In genomic region chr9:92507005-92507404, GRCh38 we compare ENCODE assay signal across 16 cellular contexts. TPM values are rescaled to one million over a fixed set of nuclear protein-coding genes. Genes with fewer than 3 reads are reported as not detected.
DNase-seq lines count a peak whose midpoint lies in the region; ATAC-seq, FAIRE-seq and TF ChIP-seq lines count a peak whose summit lies in the region.
"Had no signal": no experiment of that assay in that cellular context is flagged by ENCODE, and none has a peak within 500 bp of the region (broad histone marks: within the 10 kb centered on the region; RNA-seq: fewer than 3 reads in every experiment).

No MANE protein-coding gene starts in this region.

- ATAC-seq in GM21447 (IDR thresholded peaks at IDR 0.05; ENCODE audit: unreplicated experiment) (no peak), upper lobe of left lung (ENCODE audit: low FRiP score in 2 of 2) (no peak), GM21360 (IDR thresholded peaks at IDR 0.05; ENCODE audit: unreplicated experiment) (no peak), HG03439 (IDR thresholded peaks at IDR 0.05; ENCODE audit: unreplicated experiment) (no peak)

- no peaks in the 10 kb centered on the region for H3K79me2 ChIP-seq in fibroblast of lung (ENCODE audit: control insufficient read depth, insufficient read depth, low read length)

- H3K36me3 ChIP-seq in fibroblast of lung (ENCODE audit: control insufficient read depth, insufficient read depth, low read length) (no peaks in the 10 kb centered on the region), sigmoid colon (no peaks in the 10 kb centered on the region), upper lobe of left lung (no peaks in the 10 kb centered on the region)
- H3K36me3 ChIP-seq: BLaER1, pancreas had no signal

- no peaks in the 10 kb centered on the region for H4K20me1 ChIP-seq in fibroblast of lung (ENCODE audit: control insufficient read depth, extremely low read depth, insufficient read depth, low read length)
- H4K20me1 ChIP-seq: BLaER1 had no signal

- WGBS in sigmoid colon, 2 donors, result 91% methylated on average over 2 of the region's 2 CpGs
- WGBS in upper lobe of left lung, 2 donors, result 82 to 86% methylated on average over 2 of the region's 2 CpGs

- FAIRE-seq in D721Med (lab: Jason Lieb, UNC), result no peak
- FAIRE-seq: bronchial epithelial cell, pancreas had no signal

- intact Hi-C loops in sigmoid colon (cut with DNase I), result loop anchor here (2.0 kb wide), 1 partner anchor 42 kb away; no protein-coding TSS in a partner anchor

- H3K4me1 ChIP-seq in fibroblast of lung (ENCODE audit: control insufficient read depth, extremely low read depth, insufficient read depth, low read length) (peaks cover 29% of the 10 kb centered on the region), sigmoid colon (peaks cover 0 to 74% (median 66%) of the 10 kb centered on the region in 4 donors), upper lobe of left lung (peaks cover 0 to 10% (median 4%) of the 10 kb centered on the region in 4 donors)
- H3K4me1 ChIP-seq: pancreas had no signal

- TF ChIP-seq CTCF in D721Med (IDR thresholded peaks at IDR 0.05; ENCODE audit: insufficient read depth, missing control alignments), result peak; percentile 0
- TF ChIP-seq CTCF in RWPE1 (conservative IDR thresholded peaks at IDR 0.05; ENCODE audit: low read depth), result no peak
- no peak for TF ChIP-seq CTCF in fibroblast of lung (conservative IDR thresholded peaks at IDR 0.05 in 1 of 2, IDR thresholded peaks at IDR 0.05 in 1 of 2; ENCODE audit: low read depth in 1 of 2, low read length in 2 of 2)
- no peak for TF ChIP-seq CTCF in sigmoid colon (IDR thresholded peaks at IDR 0.05)
- no peak for TF ChIP-seq CTCF in upper lobe of left lung (IDR thresholded peaks at IDR 0.05)

- H3K27ac ChIP-seq in RWPE1 (peak overlapping the region; percentile 97), fibroblast of lung (ENCODE audit: insufficient read depth, low read length) (peak overlapping the region; percentile 82), sigmoid colon (peak overlapping the region; percentile 72 to 88 (median 82)), upper lobe of left lung (peak overlapping the region in 2 of 4 donors; percentile 10 to 20)
- H3K27ac ChIP-seq: BLaER1, pancreas had no signal

- POLR2A ChIA-PET in RWPE1 (lab: Yijun Ruan, JAX; ENCODE audit: low non-redundant PET), result no interaction called here

- H3K9me3 ChIP-seq in fibroblast of lung (ENCODE audit: control insufficient read depth, insufficient read depth, low read depth, low read length) (no peaks in the 10 kb centered on the region), sigmoid colon (no peaks in the 10 kb centered on the region), upper lobe of left lung (no peaks in the 10 kb centered on the region)
- H3K9me3 ChIP-seq: BLaER1, pancreas had no signal

- no peak overlapping the region for H3K4me2 ChIP-seq in fibroblast of lung (ENCODE audit: extremely low read depth, insufficient read depth, low read length)
- H3K4me2 ChIP-seq: BLaER1 had no signal

- no peak overlapping the region for H3K4me3 ChIP-seq in fibroblast of lung (replicated peaks in 1 of 4; ENCODE audit: control extremely low read depth in 1 of 4, insufficient read depth in 1 of 4, low read depth in 3 of 4, low read length in 4 of 4)
- no peak overlapping the region for H3K4me3 ChIP-seq in sigmoid colon
- H3K4me3 ChIP-seq in upper lobe of left lung, result no peak overlapping the region
- H3K4me3 ChIP-seq: BLaER1, pancreas had no signal

- H2AFZ ChIP-seq in fibroblast of lung (ENCODE audit: low read length), result no peak overlapping the region

- H3K27me3 ChIP-seq in fibroblast of lung (ENCODE audit: control insufficient read depth, insufficient read depth, low read length) (no peaks in the 10 kb centered on the region), sigmoid colon (no peaks in the 10 kb centered on the region), upper lobe of left lung (no peaks in the 10 kb centered on the region)
- H3K27me3 ChIP-seq: BLaER1, pancreas had no signal

- DNase-seq in D721Med (ENCODE audit: insufficient read length, low spot score), result no peak
- no peak for DNase-seq in RWPE1 (ENCODE audit: low spot score)
- DNase-seq in fibroblast of lung (ENCODE audit: low read depth in 2 of 2), result peak in 1 of 2 donors; percentile 14
- no peak for DNase-seq in sigmoid colon
- DNase-seq in upper lobe of left lung, result no peak
- DNase-seq: activated CD4-positive, alpha-beta T cell treated with anti-CD3 and anti-CD28 coated beads, Interleukin-2, amount 50 U/mL, for 4 hours; activated effector memory CD4-positive, alpha-beta T cell treated with Interleukin-2 at 50 U/mL for 16 hours; DMS79 treated with DMSO at 0.1 percent for 48 hours; NCI-H1417 treated with DMSO at 0.1 percent for 48 hours; NCI-H510A; pancreas had no signal

- TF ChIP-seq EP300 in sigmoid colon (IDR thresholded peaks at IDR 0.05) (no peak), upper lobe of left lung (IDR thresholded peaks at IDR 0.05) (no peak)

- TF ChIP-seq POLR2A in sigmoid colon (IDR thresholded peaks at IDR 0.05), result no peak
- TF ChIP-seq POLR2A in upper lobe of left lung (IDR thresholded peaks at IDR 0.05), result no peak

- CTCF ChIA-PET in RWPE1 (lab: Yijun Ruan, JAX), result no interaction called here

- no peak overlapping the region for H3K9ac ChIP-seq in fibroblast of lung (ENCODE audit: insufficient read depth, low read length)
- H3K9ac ChIP-seq: BLaER1 had no signal

RNA-seq across cellular contexts. Expression of gene ASPN, which starts 24.7 kb away (rescaled TPM):
- total RNA-seq in fibroblast of lung (10.4 and 10.5 TPM in 2 replicates), sigmoid colon (10 to 100 TPM in 3 of 4 donors, 1 to 10 TPM in 1; 9.4 to 96.9 (median 20.2) TPM), upper lobe of left lung (1 to 10 TPM in 5 of 6 donors, not detected in 1; 3.2 to 9.6 (median 5.8) TPM)
- polyA plus RNA-seq in fibroblast of lung (4.1 and 5.5 TPM in 2 replicates), sigmoid colon (1 to 10 TPM; 1.5 to 2.5 (median 1.8) TPM)
- polyA plus RNA-seq in fibroblast of lung (2012), result 2.0 and 2.3 TPM in 2 replicates
- polyA minus RNA-seq in fibroblast of lung (ENCODE audit: low replicate concordance), result 0.48 TPM in 1 of 2 replicates, not detected in the other
- total RNA-seq: bronchial epithelial cell had no signal

RNA-seq across cellular contexts. Expression of gene ECM2, which starts 28.8 kb away (rescaled TPM):
- total RNA-seq in fibroblast of lung (6.8 and 10.0 TPM in 2 replicates), sigmoid colon (10 to 100 TPM in 1 of 4 donors, 1 to 10 TPM in 3; 3.3 to 19.7 (median 7.8) TPM), upper lobe of left lung (10 to 100 TPM in 1 of 6 donors, 1 to 10 TPM in 5; 2.1 to 11.3 (median 8.5) TPM)
- polyA plus RNA-seq in fibroblast of lung (2.3 and 17.2 TPM in 2 replicates), sigmoid colon (1 to 10 TPM in 2 of 3 donors, not detected in 1; 1.2 to 1.7 TPM)
- polyA plus RNA-seq in fibroblast of lung (2012), result 1.3 and 7.4 TPM in 2 replicates
- polyA minus RNA-seq in fibroblast of lung (ENCODE audit: low replicate concordance), result 4.2 and 5.2 TPM in 2 replicates
